ENCODE assay signal across 1 cellular context in genomic region chr4:87865960-87866598, GRCh38.
TF ChIP-seq lines count a peak whose summit lies in the region.

No MANE protein-coding gene starts in this region.

TF ChIP-seq in HepG2, 621 proteins besides CTCF, POLR2A, EP300 and RAD21 (continued from another document and continues in another):
- TF ChIP-seq ZBTB46 (CRISPR knock-in tag; IDR thresholded peaks at IDR 0.05; ENCODE audit: borderline replicate concordance) = 0 out of 2 replicates have a peak, but pooled peaks have one; percentile 67
- TF ChIP-seq KLF11 (CRISPR knock-in tag; IDR thresholded peaks at IDR 0.05) = no peak
- peak; percentile 56; the same call in 1 of the 2 replicates for TF ChIP-seq HNF4G (IDR thresholded peaks at IDR 0.05; ENCODE audit: borderline replicate concordance, low read depth, low read length)
- TF ChIP-seq HNF4G (CRISPR knock-in tag; IDR thresholded peaks at IDR 0.05; ENCODE audit: borderline replicate concordance, low read depth) = no peak; the same call in 1 of the 2 replicates
- no peak for TF ChIP-seq ZNF160 (CRISPR knock-in tag; IDR thresholded peaks at IDR 0.05)
- TF ChIP-seq ZNF646 (CRISPR knock-in tag; IDR thresholded peaks at IDR 0.05) = no peak
- TF ChIP-seq MLLT10 (CRISPR knock-in tag; IDR thresholded peaks at IDR 0.05) = no peak
- no peak for TF ChIP-seq CHCHD3 (CRISPR knock-in tag; IDR thresholded peaks at IDR 0.05)
- peak; percentile 97 for TF ChIP-seq TEAD3 (CRISPR knock-in tag; optimal IDR thresholded peaks at IDR 0.05; ENCODE audit: borderline replicate concordance)
- TF ChIP-seq ZNF816 (CRISPR knock-in tag; IDR thresholded peaks at IDR 0.05; ENCODE audit: borderline replicate concordance) = peak; percentile 53; the same call in 1 of the 2 replicates
- peak; percentile 98 for TF ChIP-seq FOXA3 (CRISPR knock-in tag; IDR thresholded peaks at IDR 0.05)
- TF ChIP-seq REST (IDR thresholded peaks at IDR 0.05; ENCODE audit: borderline replicate concordance in 1 of 2, low read depth in 1 of 2, low read length in 2 of 2) = peak in 1 of 2 experiments; percentile 26; a peak in 1 of 4 replicates
- TF ChIP-seq ARID2 (CRISPR knock-in tag; IDR thresholded peaks at IDR 0.05; ENCODE audit: borderline replicate concordance) = no peak
- no peak for TF ChIP-seq ZNF337 (CRISPR knock-in tag; IDR thresholded peaks at IDR 0.05; ENCODE audit: borderline replicate concordance, low read depth)
- TF ChIP-seq KAT7 (CRISPR knock-in tag; IDR thresholded peaks at IDR 0.05; ENCODE audit: borderline replicate concordance) = no peak
- TF ChIP-seq FOXC1 (CRISPR knock-in tag; IDR thresholded peaks at IDR 0.05; ENCODE audit: borderline replicate concordance) = no peak
- 0 out of 2 replicates have a peak, but pooled peaks have one; percentile 38 for TF ChIP-seq ESRRA (CRISPR knock-in tag; IDR thresholded peaks at IDR 0.05; ENCODE audit: low read depth)
- no peak for TF ChIP-seq HOXA9 (CRISPR knock-in tag; IDR thresholded peaks at IDR 0.05; ENCODE audit: borderline replicate concordance)
- no peak for TF ChIP-seq U2AF1 (optimal IDR thresholded peaks at IDR 0.05; ENCODE audit: low read depth, low read length)
- peak; percentile 99 for TF ChIP-seq ARID5B (CRISPR knock-in tag; IDR thresholded peaks at IDR 0.05)
- no peak for TF ChIP-seq SOX6 (IDR thresholded peaks at IDR 0.05)
- peak; percentile 98 for TF ChIP-seq SOX6 (CRISPR knock-in tag; IDR thresholded peaks at IDR 0.05)
- TF ChIP-seq ZNF784 (CRISPR knock-in tag; IDR thresholded peaks at IDR 0.05; ENCODE audit: borderline replicate concordance) = no peak
- peak; percentile 71; the same call in 1 of the 2 replicates for TF ChIP-seq EHMT2 (IDR thresholded peaks at IDR 0.05; ENCODE audit: borderline replicate concordance, low read depth, low read length)
- no peak for TF ChIP-seq SYNCRIP (IDR thresholded peaks at IDR 0.05; ENCODE audit: insufficient read depth, low read depth, low read length)
- TF ChIP-seq TBX3 (IDR thresholded peaks at IDR 0.05; ENCODE audit: borderline replicate concordance) = peak; percentile 79; the same call in 1 of the 2 replicates
- TF ChIP-seq TBX2 (CRISPR knock-in tag; IDR thresholded peaks at IDR 0.05; ENCODE audit: borderline replicate concordance) = peak; percentile 91
- TF ChIP-seq TOPORS (CRISPR knock-in tag; IDR thresholded peaks at IDR 0.05) = no peak
- TF ChIP-seq ZNF333 (CRISPR knock-in tag; IDR thresholded peaks at IDR 0.05; ENCODE audit: borderline replicate concordance) = no peak
- TF ChIP-seq DPF2 (CRISPR knock-in tag; IDR thresholded peaks at IDR 0.05; ENCODE audit: borderline replicate concordance, low read depth) = peak; percentile 81
- TF ChIP-seq ZNF530 (CRISPR knock-in tag; IDR thresholded peaks at IDR 0.05; ENCODE audit: low read depth) = no peak
- TF ChIP-seq MAFK (conservative IDR thresholded peaks at IDR 0.05 in 1 of 2, IDR thresholded peaks at IDR 0.05 in 1 of 2; ENCODE audit: low read length in 2 of 2) = peak; percentile 82 to 93
- TF ChIP-seq ZBED4 (CRISPR knock-in tag; IDR thresholded peaks at IDR 0.05; ENCODE audit: borderline replicate concordance) = no peak
- TF ChIP-seq ZNF20 (CRISPR knock-in tag; IDR thresholded peaks at IDR 0.05) = no peak
- 0 out of 2 replicates have a peak, but pooled peaks have one; percentile 72 for TF ChIP-seq ZMYM3 (CRISPR knock-in tag; IDR thresholded peaks at IDR 0.05)
- peak; percentile 82 for TF ChIP-seq ZNF331 (CRISPR knock-in tag; IDR thresholded peaks at IDR 0.05)
- TF ChIP-seq RFX1 (IDR thresholded peaks at IDR 0.05) = no peak
- no peak; the same call in 1 of the 2 replicates for TF ChIP-seq ZNF580 (CRISPR knock-in tag; IDR thresholded peaks at IDR 0.05; ENCODE audit: borderline replicate concordance, low read depth)
- TF ChIP-seq CCAR2 (optimal IDR thresholded peaks at IDR 0.05; ENCODE audit: low read depth, low read length) = peak; percentile 24
- peak; percentile 83 for TF ChIP-seq TCF7L2 (IDR thresholded peaks at IDR 0.05; ENCODE audit: low read depth, low read length)
- 0 out of 2 replicates have a peak, but pooled peaks have one; percentile 20 for TF ChIP-seq KDM1A (CRISPR knock-in tag; IDR thresholded peaks at IDR 0.05)
- no peak for TF ChIP-seq NONO (IDR thresholded peaks at IDR 0.05)
- TF ChIP-seq NONO (CRISPR knock-in tag; conservative IDR thresholded peaks at IDR 0.05) = peak; percentile 73
